ENCODE assay signal across 1 cellular context in the genomic region with DNA sequence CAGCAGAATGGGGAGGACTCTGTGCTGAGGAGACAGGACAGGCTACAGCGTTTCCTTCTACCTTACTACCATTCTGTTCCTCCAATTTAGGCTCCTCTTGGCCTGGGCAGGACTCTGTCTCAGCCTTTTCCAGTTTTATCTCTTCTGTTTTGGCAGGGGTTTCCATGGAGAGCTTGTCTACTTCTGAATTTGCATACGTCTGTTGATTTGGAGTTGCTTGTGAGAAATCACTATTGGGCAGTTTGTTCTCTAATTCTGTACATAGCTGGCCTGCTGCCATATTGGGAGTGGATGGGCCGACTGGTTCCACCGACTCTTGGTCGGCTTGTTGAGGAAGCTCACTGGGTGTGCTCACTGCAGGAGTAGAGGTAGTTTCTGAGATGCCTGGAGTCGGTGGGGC.
TF ChIP-seq lines count a peak whose summit lies in the region.

No MANE protein-coding gene starts in this region.

TF ChIP-seq in HCT116, 20 proteins besides CTCF, POLR2A, EP300 and RAD21:
- TF ChIP-seq, protein P1, sequence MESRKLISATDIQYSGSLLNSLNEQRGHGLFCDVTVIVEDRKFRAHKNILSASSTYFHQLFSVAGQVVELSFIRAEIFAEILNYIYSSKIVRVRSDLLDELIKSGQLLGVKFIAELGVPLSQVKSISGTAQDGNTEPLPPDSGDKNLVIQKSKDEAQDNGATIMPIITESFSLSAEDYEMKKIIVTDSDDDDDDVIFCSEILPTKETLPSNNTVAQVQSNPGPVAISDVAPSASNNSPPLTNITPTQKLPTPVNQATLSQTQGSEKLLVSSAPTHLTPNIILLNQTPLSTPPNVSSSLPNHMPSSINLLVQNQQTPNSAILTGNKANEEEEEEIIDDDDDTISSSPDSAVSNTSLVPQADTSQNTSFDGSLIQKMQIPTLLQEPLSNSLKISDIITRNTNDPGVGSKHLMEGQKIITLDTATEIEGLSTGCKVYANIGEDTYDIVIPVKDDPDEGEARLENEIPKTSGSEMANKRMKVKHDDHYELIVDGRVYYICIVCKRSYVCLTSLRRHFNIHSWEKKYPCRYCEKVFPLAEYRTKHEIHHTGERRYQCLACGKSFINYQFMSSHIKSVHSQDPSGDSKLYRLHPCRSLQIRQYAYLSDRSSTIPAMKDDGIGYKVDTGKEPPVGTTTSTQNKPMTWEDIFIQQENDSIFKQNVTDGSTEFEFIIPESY (IDR thresholded peaks at IDR 0.05; ENCODE audit: extremely low read depth, insufficient replicate concordance, low read length): no peak
- TF ChIP-seq EZH2 (IDR thresholded peaks at IDR 0.05) (no peak), FOSL1 (IDR thresholded peaks at IDR 0.05; ENCODE audit: low read depth) (no peak), CBX3 (IDR thresholded peaks at IDR 0.05; ENCODE audit: low read depth) (no peak), EZH2phosphoT487 (IDR thresholded peaks at IDR 0.05; ENCODE audit: borderline replicate concordance) (no peak), POLR2AphosphoS5 (IDR thresholded peaks at IDR 0.05; ENCODE audit: low read depth, low read length) (no peak), JUND (IDR thresholded peaks at IDR 0.05) (no peak), TCF7L2 (IDR thresholded peaks at IDR 0.05; ENCODE audit: borderline replicate concordance, extremely low read depth, insufficient read depth, insufficient read length) (no peak), EGR1 (IDR thresholded peaks at IDR 0.05; ENCODE audit: low read depth) (no peak), SRF (IDR thresholded peaks at IDR 0.05; ENCODE audit: low read depth) (no peak)
- TF ChIP-seq, protein P2, sequence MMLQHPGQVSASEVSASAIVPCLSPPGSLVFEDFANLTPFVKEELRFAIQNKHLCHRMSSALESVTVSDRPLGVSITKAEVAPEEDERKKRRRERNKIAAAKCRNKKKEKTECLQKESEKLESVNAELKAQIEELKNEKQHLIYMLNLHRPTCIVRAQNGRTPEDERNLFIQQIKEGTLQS (IDR thresholded peaks at IDR 0.05): no peak
